13 cellular contexts compared by ENCODE assay signal in genomic region chr16:87338155-87338765, GRCh38. TPM values are rescaled to one million over a fixed set of nuclear protein-coding genes. Genes with fewer than 3 reads are reported as not detected.
DNase-seq lines count a peak whose midpoint lies in the region; ATAC-seq, FAIRE-seq and TF ChIP-seq lines count a peak whose summit lies in the region.
"Had no signal": no experiment of that assay in that cellular context is flagged by ENCODE, and none has a peak within 500 bp of the region (broad histone marks: within the 10 kb centered on the region; RNA-seq: fewer than 3 reads in every experiment).

No MANE protein-coding gene starts in this region.

- H2BK12ac ChIP-seq in neuronal stem cell (ENCODE audit: low read length) = no peak overlapping the region

- H3K4me1 ChIP-seq in K562 (replicated peaks in 1 of 2; ENCODE audit: control insufficient read depth in 2 of 2, insufficient read depth in 2 of 2, low read length in 2 of 2) (peaks cover 0 to 5% of the 10 kb centered on the region in 2 experiments; a peak in 1 of 5 replicates), neuronal stem cell (ENCODE audit: control insufficient read depth in 2 of 2, insufficient read depth in 1 of 2, low read depth in 1 of 2, low read length in 2 of 2) (peaks cover 0 to 5% of the 10 kb centered on the region in 2 donors)

- peaks cover 31% of the 10 kb centered on the region for H3K4me1 Mint-ChIP-seq in stimulated activated naive CD8-positive, alpha-beta T cell treated with anti-CD3 and anti-CD28 coated beads, Interleukin-15, Interleukin-2, amounts not matched to agents 100 ng/mL and 50 ng/mL, for 24 hours (ENCODE audit: low read depth)
- H3K4me1 Mint-ChIP-seq in stimulated activated naive CD8-positive, alpha-beta T cell treated with anti-CD3 and anti-CD28 coated beads, Interleukin-15, amount 100 ng/mL, for 72 hours = peaks cover 37% of the 10 kb centered on the region
- H3K4me1 Mint-ChIP-seq: GM23338 had no signal

- H3K9me3 Mint-ChIP-seq in stimulated activated naive CD8-positive, alpha-beta T cell treated with anti-CD3 and anti-CD28 coated beads, Interleukin-15, Interleukin-2, amounts not matched to agents 100 ng/mL and 50 ng/mL, for 24 hours = no peaks in the 10 kb centered on the region
- H3K9me3 Mint-ChIP-seq in stimulated activated naive CD8-positive, alpha-beta T cell treated with anti-CD3 and anti-CD28 coated beads, Interleukin-15, amount 100 ng/mL, for 72 hours = no peaks in the 10 kb centered on the region
- H3K9me3 Mint-ChIP-seq: CD8-positive, alpha-beta memory T cell; GM23338; H9 had no signal

- H3K9me3 ChIP-seq in K562 (replicated peaks; ENCODE audit: control insufficient read depth, insufficient read depth, low read depth, low read length) (no peaks in the 10 kb centered on the region), neuronal stem cell (replicated peaks in 1 of 2; ENCODE audit: control insufficient read depth in 2 of 2, insufficient read depth in 1 of 2, low read depth in 1 of 2, low read length in 2 of 2) (peaks cover 0 to 2% of the 10 kb centered on the region in 2 donors)
- H3K9me3 ChIP-seq: BE2C had no signal

- H3K23ac ChIP-seq in neuronal stem cell (ENCODE audit: low read depth, low read length, poor library complexity) = no peak overlapping the region

- H3K27ac ChIP-seq in K562 (ENCODE audit: extremely low read depth, low read depth, low read length) = no peak overlapping the region
- no peak overlapping the region for H3K27ac ChIP-seq in neuronal stem cell (replicated peaks; ENCODE audit: low read length)

- POLR2A ChIA-PET in K562 (lab: Yijun Ruan, JAX) = interaction anchor here (1.2 kb wide), 1 partner anchor 14 kb away, joined by 3 read pairs; no protein-coding TSS in a partner anchor

- peak overlapping the region; percentile 82 for H3K14ac ChIP-seq in neuronal stem cell (ENCODE audit: low read length)

- H3K9me1 ChIP-seq in K562 (ENCODE audit: control insufficient read depth, insufficient read depth, low read length) = no peaks in the 10 kb centered on the region

- no peak overlapping the region for H3K4ac ChIP-seq in neuronal stem cell (ENCODE audit: low read length)

- no peak overlapping the region for H4K91ac ChIP-seq in neuronal stem cell (ENCODE audit: low read depth, low read length, poor library complexity)

- no peak overlapping the region for H3K4me3 Mint-ChIP-seq in stimulated activated naive CD8-positive, alpha-beta T cell treated with anti-CD3 and anti-CD28 coated beads, Interleukin-15, Interleukin-2, amounts not matched to agents 100 ng/mL and 50 ng/mL, for 24 hours
- no peak overlapping the region for H3K4me3 Mint-ChIP-seq in stimulated activated naive CD8-positive, alpha-beta T cell treated with anti-CD3 and anti-CD28 coated beads, Interleukin-15, amount 100 ng/mL, for 72 hours
- H3K4me3 Mint-ChIP-seq: CD8-positive, alpha-beta memory T cell; GM23338; H9 had no signal

- in situ Hi-C loops in K562 (cut with MboI) = no loop called here

- H3K36me3 ChIP-seq in K562 (ENCODE audit: control insufficient read depth, insufficient read depth, low read length) = peaks cover 70% of the 10 kb centered on the region; the same call in 2 of the 3 replicates
- peaks cover 30 to 44% of the 10 kb centered on the region in 2 donors for H3K36me3 ChIP-seq in neuronal stem cell (replicated peaks in 1 of 2; ENCODE audit: control insufficient read depth in 2 of 2, insufficient read depth in 2 of 2, low read length in 2 of 2)

- intact Hi-C loops in K562 (cut with micrococcal nuclease) = no loop called here

- H3K79me1 ChIP-seq in neuronal stem cell (ENCODE audit: low read depth, low read length) = peaks cover 13% of the 10 kb centered on the region

- peaks cover 50% of the 10 kb centered on the region for H3K36me3 Mint-ChIP-seq in stimulated activated naive CD8-positive, alpha-beta T cell treated with anti-CD3 and anti-CD28 coated beads, Interleukin-15, Interleukin-2, amounts not matched to agents 100 ng/mL and 50 ng/mL, for 24 hours (ENCODE audit: low read depth)

- peak overlapping the region; percentile 65 for H4K8ac ChIP-seq in neuronal stem cell (ENCODE audit: low read depth, low read length)

- H3K4me2 ChIP-seq in K562 (ENCODE audit: insufficient read depth, low read length) = no peak overlapping the region
- H3K4me2 ChIP-seq in neuronal stem cell (ENCODE audit: insufficient read depth, low read length, poor library complexity, severe bottlenecking) = no peak overlapping the region
- H3K4me2 ChIP-seq: GM23338 had no signal

- H3K27me3 ChIP-seq in K562 (ENCODE audit: control insufficient read depth in 2 of 2, insufficient read depth in 2 of 2, low read length in 2 of 2) = no peaks in the 10 kb centered on the region
- no peaks in the 10 kb centered on the region for H3K27me3 ChIP-seq in neuronal stem cell (ENCODE audit: control insufficient read depth in 3 of 3, insufficient read depth in 3 of 3, low read depth in 1 of 3, low read length in 3 of 3)
- H3K27me3 ChIP-seq: BE2C had no signal

- peak overlapping the region; percentile 45 for H3K27ac Mint-ChIP-seq in stimulated activated naive CD8-positive, alpha-beta T cell treated with anti-CD3 and anti-CD28 coated beads, Interleukin-15, Interleukin-2, amounts not matched to agents 100 ng/mL and 50 ng/mL, for 24 hours
- H3K27ac Mint-ChIP-seq in stimulated activated naive CD8-positive, alpha-beta T cell treated with anti-CD3 and anti-CD28 coated beads, Interleukin-15, amount 100 ng/mL, for 72 hours = peak overlapping the region in 1 of 2 donors; percentile 3
- H3K27ac Mint-ChIP-seq: GM23338 had no signal

- ATAC-seq in stimulated activated naive CD8-positive, alpha-beta T cell treated with anti-CD3 and anti-CD28 coated beads, Interleukin-15, amount 100 ng/mL, for 72 hours = no peak
- no peak for ATAC-seq in K562
- ATAC-seq: GM23338 had no signal

- TF ChIP-seq EP300 in K562 (IDR thresholded peaks at IDR 0.05; ENCODE audit: low read length) = no peak

- TF ChIP-seq CTCF in K562 (IDR thresholded peaks at IDR 0.05 in 2 of 3, conservative IDR thresholded peaks at IDR 0.05 in 1 of 3; ENCODE audit: insufficient read depth in 2 of 3, low read depth in 1 of 3, low read length in 3 of 3) = no peak

- no peak for FAIRE-seq in K562 (lab: Jason Lieb, UNC)
- FAIRE-seq: A204.1, GM18507 had no signal

- H3K9ac ChIP-seq in K562 (ENCODE audit: insufficient read depth in 1 of 2, low read depth in 2 of 2, low read length in 2 of 2) (no peak overlapping the region), neuronal stem cell (ENCODE audit: low read depth, low read length, poor library complexity) (no peak overlapping the region)

- CTCF ChIA-PET in K562 (lab: Yijun Ruan, JAX; ENCODE audit: low intra/inter-chr PET ratio) = interaction anchor here (0.7 kb wide), 1 partner anchor 57 kb away, joined by 3 read pairs; no protein-coding TSS in a partner anchor

- 89% methylated on average over 6 of the region's 18 CpGs for WGBS in K562 (ENCODE audit: insufficient coverage, low coverage, missing lambda C conversion rate)
- no CpG with 5 or more reads among the region's 18 CpGs for WGBS in neuronal stem cell (ENCODE audit: extremely low coverage in 2 of 2, insufficient read length in 2 of 2, insufficient replicate concordance in 1 of 2), 2 donors

- H2AK5ac ChIP-seq in neuronal stem cell (ENCODE audit: low read depth, low read length) = no peak overlapping the region

- no peak overlapping the region for H3K4me3 ChIP-seq in K562
- H3K4me3 ChIP-seq in neuronal stem cell (ENCODE audit: low read length in 2 of 2) = no peak overlapping the region
- H3K4me3 ChIP-seq: GM23338 had no signal

- H3K27me3 Mint-ChIP-seq in stimulated activated naive CD8-positive, alpha-beta T cell treated with anti-CD3 and anti-CD28 coated beads, Interleukin-15, Interleukin-2, amounts not matched to agents 100 ng/mL and 50 ng/mL, for 24 hours = no peaks in the 10 kb centered on the region
- no peaks in the 10 kb centered on the region for H3K27me3 Mint-ChIP-seq in stimulated activated naive CD8-positive, alpha-beta T cell treated with anti-CD3 and anti-CD28 coated beads, Interleukin-15, amount 100 ng/mL, for 72 hours

- H2BK120ac ChIP-seq in neuronal stem cell (ENCODE audit: low read depth, low read length) = no peak overlapping the region

- TF ChIP-seq RAD21 in K562 (CRISPR knock-in tag; conservative IDR thresholded peaks at IDR 0.05 in 1 of 2, IDR thresholded peaks at IDR 0.05 in 1 of 2) = no peak

- H3K79me2 ChIP-seq in K562 (ENCODE audit: control insufficient read depth, insufficient read depth, low read length) = no peaks in the 10 kb centered on the region

- no peak overlapping the region for H2AFZ ChIP-seq in K562 (ENCODE audit: low read depth, low read length)
- no peak overlapping the region for H2AFZ ChIP-seq in neuronal stem cell (ENCODE audit: low read length)
- H2AFZ ChIP-seq: GM23338 had no signal

- H4K20me1 ChIP-seq in K562 (replicated peaks; ENCODE audit: control insufficient read depth, insufficient read depth, low read length) = peaks cover 4% of the 10 kb centered on the region

- H2BK15ac ChIP-seq in neuronal stem cell (ENCODE audit: low read length) = no peak overlapping the region

- no peak for DNase-seq in stimulated activated naive CD8-positive, alpha-beta T cell treated with anti-CD3 and anti-CD28 coated beads, Interleukin-15, amount 100 ng/mL, for 72 hours
- no peak for DNase-seq in K562 (ENCODE audit: extremely low read depth in 1 of 4, low spot score in 3 of 4)
- no peak for DNase-seq in neuronal stem cell (ENCODE audit: low spot score)
- DNase-seq in NK-92 (lab: John Stamatoyannopoulos, UW; ENCODE audit: unreplicated experiment) = no peak
- DNase-seq in DMS114 treated with DMSO at 0.1 percent for 48 hours (lab: John Stamatoyannopoulos, UW; ENCODE audit: unreplicated experiment) = no peak
- DNase-seq in NK-92 treated with Interleukin-12 subunit alpha and Interleukin-12 subunit beta, amount 100 ng/mL, for 24 hours (lab: John Stamatoyannopoulos, UW) = no peak
- DNase-seq: BE2C; CD8-positive, alpha-beta memory T cell; H9 had no signal

- no TSS peak for BruUV-seq in K562 (replicated peaks; lab: Mats Ljungman, UMichigan)

- no peak overlapping the region for H3K18ac ChIP-seq in neuronal stem cell (ENCODE audit: low read length)

- no peak for TF ChIP-seq POLR2A in K562 (conservative IDR thresholded peaks at IDR 0.05)

- H2BK5ac ChIP-seq in neuronal stem cell (ENCODE audit: low read length) = no peak overlapping the region

RNA-seq across cellular contexts. Expression of gene C16orf95, which starts 21.1 kb away (rescaled TPM):
- 15.0 and 27.5 TPM in 2 replicates for total RNA-seq in K562 (2011; cell fraction: chromatin; rRNA removed; ENCODE audit: low replicate concordance)
- 20.7 and 23.5 TPM in 2 replicates for total RNA-seq in K562 (2011; cell fraction: nucleolus; rRNA removed)
- 12.6 and 13.9 TPM in 2 replicates for total RNA-seq in K562 (2011; cell fraction: nucleoplasm; rRNA removed)
- total RNA-seq in K562 (2014; rRNA removed) (9.3 and 13.9 TPM in 2 replicates), K562 (2014; rRNA removed; fragmentation: Illumina TruSeq; extraction: Trizol) (7.4 and 9.4 TPM in 2 replicates), K562 (2015; rRNA removed; fragmentation: Illumina TruSeq; extraction: Trizol) (9.6 and 10.1 TPM in 2 replicates), K562 (2021) (20.5 and 22.6 TPM in 2 replicates)
- polyA plus RNA-seq in K562 (2011; rRNA removed) (6.5 and 11.0 TPM in 2 replicates), K562 (2014; fragmentation: Illumina TruSeq; extraction: Trizol) (5.9 and 7.2 TPM in 2 replicates), K562 (2014; fragmentation: Nextera tagmentation; extraction: Ambion mirVana) (10 to 100 TPM; 13.7 to 15.3 TPM), K562 (2014; rRNA removed) (8.5 TPM in 2 replicates)
- 7.6 and 13.1 TPM in 2 replicates for polyA plus RNA-seq in K562 (2011; cell fraction: cytosol; rRNA removed)
- 17.5 and 20.0 TPM in 2 replicates for polyA plus RNA-seq in K562 (2011; cell fraction: nucleus; rRNA removed)
- polyA plus RNA-seq in K562 (2012) = 23.2 and 31.2 TPM in 2 replicates
- 2.5 and 4.1 TPM in 2 replicates for polyA minus RNA-seq in K562 (2011; rRNA and poly(A)+ RNA removed)
- polyA minus RNA-seq in K562 (2011; cell fraction: cytosol; rRNA and poly(A)+ RNA removed) = 4.9 and 6.0 TPM in 2 replicates
- 10.5 and 13.0 TPM in 2 replicates for polyA minus RNA-seq in K562 (2011; cell fraction: nucleus; rRNA and poly(A)+ RNA removed)
- 4.5 TPM for polyA plus RNA-seq in neuronal stem cell (2013, experiment 1 of 2)
- 4.9 TPM for polyA plus RNA-seq in neuronal stem cell (2013, experiment 2 of 2)

RNA-seq across cellular contexts. Expression of gene FBXO31, which starts 45.3 kb away (rescaled TPM):
- total RNA-seq in K562 (2011; cell fraction: chromatin; rRNA removed; ENCODE audit: low replicate concordance) = 50.3 and 100 TPM in 2 replicates
- total RNA-seq in K562 (2011; cell fraction: nucleolus; rRNA removed) = 55.0 and 64.4 TPM in 2 replicates
- 34.9 and 39.5 TPM in 2 replicates for total RNA-seq in K562 (2011; cell fraction: nucleoplasm; rRNA removed)
- total RNA-seq in K562 (2014; rRNA removed) = 18.9 and 20.7 TPM in 2 replicates
- 6.7 and 8.1 TPM in 2 replicates for total RNA-seq in K562 (2014; rRNA removed; fragmentation: Illumina TruSeq; extraction: Trizol)
- total RNA-seq in K562 (2015; rRNA removed; fragmentation: Illumina TruSeq; extraction: Trizol) = 10.1 and 10.4 TPM in 2 replicates
- 28.6 and 33.3 TPM in 2 replicates for total RNA-seq in K562 (2021)
- polyA plus RNA-seq in K562 (2011; rRNA removed) = 11.9 and 13.4 TPM in 2 replicates
- polyA plus RNA-seq in K562 (2011; cell fraction: cytosol; rRNA removed) = 10.3 and 21.0 TPM in 2 replicates
- 24.4 and 48.8 TPM in 2 replicates for polyA plus RNA-seq in K562 (2011; cell fraction: nucleus; rRNA removed)
- polyA plus RNA-seq in K562 (2012) = 14.2 and 18.2 TPM in 2 replicates
- polyA plus RNA-seq in K562 (2014; fragmentation: Illumina TruSeq; extraction: Trizol) = 10.9 and 19.1 TPM in 2 replicates
- under 1 TPM; 0.18 to 0.70 TPM for polyA plus RNA-seq in K562 (2014; fragmentation: Nextera tagmentation; extraction: Ambion mirVana)
- polyA plus RNA-seq in K562 (2014; rRNA removed) = 14.0 and 16.0 TPM in 2 replicates
- 12.2 and 15.8 TPM in 2 replicates for polyA minus RNA-seq in K562 (2011; rRNA and poly(A)+ RNA removed)
- 13.6 and 17.8 TPM in 2 replicates for polyA minus RNA-seq in K562 (2011; cell fraction: cytosol; rRNA and poly(A)+ RNA removed)
- 14.0 and 20.2 TPM in 2 replicates for polyA minus RNA-seq in K562 (2011; cell fraction: nucleus; rRNA and poly(A)+ RNA removed)
- 9.0 TPM for polyA plus RNA-seq in neuronal stem cell (2013, experiment 1 of 2)
- 8.4 TPM for polyA plus RNA-seq in neuronal stem cell (2013, experiment 2 of 2)

RNA-seq across cellular contexts. Expression of gene MAP1LC3B, which starts 53.9 kb away (rescaled TPM):
- total RNA-seq in K562 (2011; cell fraction: chromatin; rRNA removed; ENCODE audit: low replicate concordance) = 39.2 and 55.8 TPM in 2 replicates
- 28.3 and 28.9 TPM in 2 replicates for total RNA-seq in K562 (2011; cell fraction: nucleolus; rRNA removed)
- 49.8 and 99.0 TPM in 2 replicates for total RNA-seq in K562 (2011; cell fraction: nucleoplasm; rRNA removed)
- total RNA-seq in K562 (2014; rRNA removed) = 21.3 and 24.9 TPM in 2 replicates
- 26.7 and 32.7 TPM in 2 replicates for total RNA-seq in K562 (2014; rRNA removed; fragmentation: Illumina TruSeq; extraction: Trizol)
- total RNA-seq in K562 (2015; rRNA removed; fragmentation: Illumina TruSeq; extraction: Trizol) = 16.0 and 16.2 TPM in 2 replicates
- total RNA-seq in K562 (2021) = 73.1 and 77.4 TPM in 2 replicates
- 37.0 and 42.6 TPM in 2 replicates for polyA plus RNA-seq in K562 (2011; rRNA removed)
- 17.6 and 25.2 TPM in 2 replicates for polyA plus RNA-seq in K562 (2011; cell fraction: cytosol; rRNA removed)
- 16.4 and 19.9 TPM in 2 replicates for polyA plus RNA-seq in K562 (2011; cell fraction: nucleus; rRNA removed)
- 57.7 and 110 TPM in 2 replicates for polyA plus RNA-seq in K562 (2012)
- polyA plus RNA-seq in K562 (2014; fragmentation: Illumina TruSeq; extraction: Trizol) = 79.9 and 81.5 TPM in 2 replicates
- polyA plus RNA-seq in K562 (2014; fragmentation: Nextera tagmentation; extraction: Ambion mirVana) = 10 to 100 TPM; 30.4 to 36.7 TPM
- 45.5 TPM in 2 replicates for polyA plus RNA-seq in K562 (2014; rRNA removed)
- polyA minus RNA-seq in K562 (2011; rRNA and poly(A)+ RNA removed) = 21.9 and 25.6 TPM in 2 replicates
- polyA minus RNA-seq in K562 (2011; cell fraction: cytosol; rRNA and poly(A)+ RNA removed) = 23.5 and 24.3 TPM in 2 replicates
- polyA minus RNA-seq in K562 (2011; cell fraction: nucleus; rRNA and poly(A)+ RNA removed) = 8.3 and 11.6 TPM in 2 replicates
- polyA plus RNA-seq in neuronal stem cell (2013, experiment 1 of 2) = 41.5 TPM
- 41.0 TPM for polyA plus RNA-seq in neuronal stem cell (2013, experiment 2 of 2)
